In genomic region chr1:8552135-8552534, GRCh38 we compare ENCODE assay signal across 16 cellular contexts.
DNase-seq lines count a peak whose midpoint lies in the region; ATAC-seq and TF ChIP-seq lines count a peak whose summit lies in the region.
"Had no signal": no experiment of that assay in that cellular context is flagged by ENCODE, and none has a peak within 500 bp of the region (broad histone marks: within the 10 kb centered on the region; RNA-seq: fewer than 3 reads in every experiment).

No MANE protein-coding gene starts in this region.

- H3K27me3 Mint-ChIP-seq in endodermal cell (ENCODE audit: insufficient read depth): no peaks in the 10 kb centered on the region
- no peaks in the 10 kb centered on the region for H3K27me3 Mint-ChIP-seq in neural crest cell (ENCODE audit: low read depth)

- ATAC-seq in left cardiac atrium (no peak), HG03354 (IDR thresholded peaks at IDR 0.05; ENCODE audit: poor library complexity, severe bottlenecking, unreplicated experiment) (no peak), sciatic nerve (no peak)
- ATAC-seq: activated CD4-positive, CD25-positive, alpha-beta regulatory T cell treated with anti-CD3 and anti-CD28 coated beads, Interleukin-2, amount 50 U/mL, for 24 hours had no signal

- TF ChIP-seq CTCF in cardiac muscle cell (IDR thresholded peaks at IDR 0.05; ENCODE audit: low read depth, low read length) (no peak), endodermal cell (conservative IDR thresholded peaks at IDR 0.05) (no peak), neural crest cell (conservative IDR thresholded peaks at IDR 0.05) (no peak)

- H3K4me3 ChIP-seq in cardiac muscle cell (no peak overlapping the region), endodermal cell (ENCODE audit: low read length) (no peak overlapping the region)
- H3K4me3 ChIP-seq: mucosa of descending colon, upper lobe of left lung had no signal

- H3K27ac Mint-ChIP-seq in endodermal cell (peak overlapping the region; percentile 13), neural crest cell (ENCODE audit: unreplicated experiment) (peak overlapping the region; percentile 85)

- peaks cover 29% of the 10 kb centered on the region for H3K4me1 Mint-ChIP-seq in endodermal cell
- peaks cover 45% of the 10 kb centered on the region for H3K4me1 Mint-ChIP-seq in neural crest cell

- no peak overlapping the region for H3K9ac ChIP-seq in endodermal cell (ENCODE audit: extremely low read depth, low read length, poor library complexity, severe bottlenecking)

- no peak for DNase-seq in cardiac muscle cell (ENCODE audit: low read depth in 1 of 2, low spot score in 1 of 2)
- no peak for DNase-seq in left cardiac atrium
- DNase-seq in endodermal cell: no peak
- DNase-seq in neural crest cell (ENCODE audit: low read depth, low spot score): no peak
- DNase-seq in SK-N-DZ (ENCODE audit: low spot score): no peak
- DNase-seq in NCI-H524 treated with DMSO at 0.1 percent for 48 hours (lab: John Stamatoyannopoulos, UW): no peak
- DNase-seq in sciatic nerve (ENCODE audit: low spot score): no peak
- DNase-seq: amniotic stem cell; effector memory CD4-positive, alpha-beta T cell; mucosa of descending colon; NCI-H146; NCI-H345; stimulated activated naive CD4-positive, alpha-beta T cell treated with Interleukin-2 at 50 U/mL for 16 hours had no signal

- H3K27me3 ChIP-seq in cardiac muscle cell (no peaks in the 10 kb centered on the region), endodermal cell (ENCODE audit: control insufficient read depth, insufficient read depth, low read length, poor library complexity, severe bottlenecking) (no peaks in the 10 kb centered on the region)
- H3K27me3 ChIP-seq: upper lobe of left lung had no signal

- H3K36me3 ChIP-seq in cardiac muscle cell: peaks cover 10% of the 10 kb centered on the region
- peaks cover 55% of the 10 kb centered on the region for H3K36me3 ChIP-seq in endodermal cell (ENCODE audit: control insufficient read depth, insufficient read depth, low read length)

- H3K4me3 Mint-ChIP-seq in endodermal cell: peak overlapping the region; percentile 12
- peak overlapping the region; percentile 48 for H3K4me3 Mint-ChIP-seq in neural crest cell

- peaks cover 22% of the 10 kb centered on the region for H3K4me1 ChIP-seq in cardiac muscle cell (ENCODE audit: low read depth)
- peaks cover 7% of the 10 kb centered on the region for H3K4me1 ChIP-seq in endodermal cell (ENCODE audit: control insufficient read depth, insufficient read depth, low read length)

- H3K9me3 ChIP-seq in cardiac muscle cell (ENCODE audit: low read depth) (no peaks in the 10 kb centered on the region), endodermal cell (ENCODE audit: control insufficient read depth, low read length) (peaks cover 5% of the 10 kb centered on the region)
- H3K9me3 ChIP-seq: mucosa of descending colon, upper lobe of left lung had no signal

- H3K27ac ChIP-seq in cardiac muscle cell (peak overlapping the region; percentile 73), endodermal cell (ENCODE audit: low read depth, low read length) (peak overlapping the region; percentile 62)
- H3K27ac ChIP-seq: upper lobe of left lung had no signal

- intact Hi-C loops in left cardiac atrium (cut with DNase I) (loop anchor here in 1 of 2 donors (10.0 kb wide), 1 partner anchor 293 kb away; no protein-coding TSS in a partner anchor), sciatic nerve (cut with DNase I) (no loop called here)

- 15 to 77% methylated on average over 2 of the region's 2 CpGs for WGBS in endodermal cell (ENCODE audit: insufficient coverage in 1 of 2, insufficient read length in 1 of 2), 2 experiments

- H3K36me3 Mint-ChIP-seq in endodermal cell (ENCODE audit: low read depth) (peaks cover 57% of the 10 kb centered on the region), neural crest cell (ENCODE audit: low read depth) (peaks cover 10% of the 10 kb centered on the region)

- H3K9me3 Mint-ChIP-seq in endodermal cell (no peaks in the 10 kb centered on the region), neural crest cell (no peaks in the 10 kb centered on the region)
